17 cellular contexts compared by ENCODE assay signal in the genomic region with DNA sequence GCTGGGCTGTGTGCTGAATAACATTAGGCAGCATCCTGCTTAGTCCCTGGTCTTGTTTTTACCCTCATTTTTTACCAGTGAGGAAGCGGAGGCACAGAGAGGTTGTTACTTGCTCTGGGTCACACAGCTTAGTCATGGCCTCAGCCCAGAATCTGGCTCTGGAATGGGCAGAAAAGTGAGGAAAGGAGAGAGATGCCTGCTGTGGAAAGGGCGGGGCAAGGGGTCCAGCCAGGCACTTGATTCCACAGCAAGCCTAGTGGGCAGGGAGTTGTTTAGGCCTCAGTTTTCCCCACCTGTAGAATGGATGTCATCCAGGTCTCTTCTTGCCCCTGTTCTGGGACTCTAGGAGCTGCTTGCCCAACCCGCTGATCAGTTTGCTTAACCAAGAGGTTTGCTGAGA.
"Had no signal": no experiment of that assay in that cellular context is flagged by ENCODE, and none has a peak within 500 bp of the region (broad histone marks: within the 10 kb centered on the region; RNA-seq: fewer than 3 reads in every experiment).

No MANE protein-coding gene starts in this region.

- FAIRE-seq: keratinocyte had no signal

- ATAC-seq: activated CD4-positive, CD25-positive, alpha-beta regulatory T cell treated with anti-CD3 and anti-CD28 coated beads, Interleukin-2, amount 50 U/mL, for 24 hours; left lung; natural killer cell had no signal

- DNase-seq: activated CD4-positive, alpha-beta T cell treated with anti-CD3 and anti-CD28 coated beads, Interleukin-2, amount 50 U/mL, for 4 hours; activated naive CD4-positive, alpha-beta T cell treated with anti-CD3 and anti-CD28 coated beads, Interleukin-2, amount 10 ng/mL, durations not matched to agents 7 days and 5 days; dorsolateral prefrontal cortex; hippocampal formation; mesenchymal stem cell; natural killer cell; occipital lobe; stimulated activated CD4-positive, alpha-beta T cell treated with anti-CD3 and anti-CD28 coated beads, Interleukin-15, amount 100 ng/mL, for 24 hours; stimulated activated CD4-positive, alpha-beta T cell treated with anti-CD3 and anti-CD28 coated beads, Interleukin-4, amount 100 ng/mL, for 1 hour; SW 1271; testis had no signal

- H3K27ac Mint-ChIP-seq: activated naive CD4-positive, alpha-beta T cell treated with anti-CD3 and anti-CD28 coated beads, Interleukin-2, amount 10 ng/mL, durations not matched to agents 7 days and 5 days; activated T-helper 2 cell treated with anti-CD3 and anti-CD28 coated beads, Interferon-gamma antibody, Interleukin-2, Interleukin-4, amounts not matched to agents 10 μg/mL and 5 μg/mL and 100 μg/mL, durations not matched to agents 14 hours and 24 hours and 36 hours; natural killer cell; stimulated activated naive CD8-positive, alpha-beta T cell treated with anti-CD3 and anti-CD28 coated beads, Interleukin-15, Interleukin-2, amounts not matched to agents 100 ng/mL and 50 ng/mL, for 24 hours had no signal

- H3K27me3 Mint-ChIP-seq: activated naive CD4-positive, alpha-beta T cell treated with anti-CD3 and anti-CD28 coated beads, Interleukin-2, amount 10 ng/mL, durations not matched to agents 7 days and 5 days; stimulated activated naive CD8-positive, alpha-beta T cell treated with anti-CD3 and anti-CD28 coated beads, Interleukin-15, Interleukin-2, amounts not matched to agents 100 ng/mL and 50 ng/mL, for 24 hours had no signal

- H3K4me3 ChIP-seq: esophagus muscularis mucosa, left lung, testis had no signal

- H3K4me3 Mint-ChIP-seq: activated naive CD4-positive, alpha-beta T cell treated with anti-CD3 and anti-CD28 coated beads, Interleukin-2, amount 10 ng/mL, durations not matched to agents 7 days and 5 days; natural killer cell; stimulated activated naive CD8-positive, alpha-beta T cell treated with anti-CD3 and anti-CD28 coated beads, Interleukin-15, Interleukin-2, amounts not matched to agents 100 ng/mL and 50 ng/mL, for 24 hours had no signal

- H3K27me3 ChIP-seq: dorsolateral prefrontal cortex, esophagus muscularis mucosa, left lung, testis had no signal

- H3K9me3 ChIP-seq: esophagus muscularis mucosa, left lung, testis had no signal

- H3K36me3 Mint-ChIP-seq: activated naive CD4-positive, alpha-beta T cell treated with anti-CD3 and anti-CD28 coated beads, Interleukin-2, amount 10 ng/mL, durations not matched to agents 7 days and 5 days; natural killer cell had no signal

- H3K9me3 Mint-ChIP-seq: activated naive CD4-positive, alpha-beta T cell treated with anti-CD3 and anti-CD28 coated beads, Interleukin-2, amount 10 ng/mL, durations not matched to agents 7 days and 5 days; activated T-helper 2 cell treated with anti-CD3 and anti-CD28 coated beads, Interferon-gamma antibody, Interleukin-2, Interleukin-4, amounts not matched to agents 10 μg/mL and 5 μg/mL and 100 μg/mL, durations not matched to agents 14 hours and 24 hours and 36 hours; natural killer cell; stimulated activated naive CD8-positive, alpha-beta T cell treated with anti-CD3 and anti-CD28 coated beads, Interleukin-15, Interleukin-2, amounts not matched to agents 100 ng/mL and 50 ng/mL, for 24 hours had no signal

- H3K36me3 ChIP-seq: esophagus muscularis mucosa had no signal

- H3K27ac ChIP-seq: esophagus muscularis mucosa, testis had no signal
